In genomic region chr5:72439192-72439591, GRCh38 we compare ENCODE assay signal across 24 cellular contexts.
DNase-seq lines count a peak whose midpoint lies in the region; ATAC-seq and TF ChIP-seq lines count a peak whose summit lies in the region.
"Had no signal": no experiment of that assay in that cellular context is flagged by ENCODE, and none has a peak within 500 bp of the region (broad histone marks: within the 10 kb centered on the region; RNA-seq: fewer than 3 reads in every experiment).

No MANE protein-coding gene starts in this region.

- H3K36me3 ChIP-seq in left ventricle myocardium inferior (peaks cover 8% of the 10 kb centered on the region), right atrium auricular region (no peaks in the 10 kb centered on the region), esophagus muscularis mucosa (peaks cover 0 to 20% (median 0%) of the 10 kb centered on the region in 4 donors), sigmoid colon (no peaks in the 10 kb centered on the region)

- H3K9me3 ChIP-seq in left ventricle myocardium inferior (replicated peaks) (no peaks in the 10 kb centered on the region), right atrium auricular region (no peaks in the 10 kb centered on the region), esophagus muscularis mucosa (no peaks in the 10 kb centered on the region), sigmoid colon (no peaks in the 10 kb centered on the region)

- H3K27ac ChIP-seq in left ventricle myocardium inferior (replicated peaks) (peak overlapping the region; percentile 63), right atrium auricular region (peak overlapping the region in 1 of 2 donors; percentile 49), esophagus muscularis mucosa (replicated peaks in 1 of 4) (peak overlapping the region; percentile 22 to 63 (median 45)), sigmoid colon (peak overlapping the region; percentile 3 to 71 (median 49))
- H3K27ac ChIP-seq: 22Rv1, GM23248, RWPE1 had no signal

- TF ChIP-seq POLR2A in esophagus muscularis mucosa (IDR thresholded peaks at IDR 0.05; ENCODE audit: low read depth): no peak
- no peak for TF ChIP-seq POLR2A in sigmoid colon (IDR thresholded peaks at IDR 0.05)

- WGBS in esophagus muscularis mucosa: 92% methylated on average over 4 of the region's 4 CpGs
- 92 to 93% methylated on average over 4 of the region's 4 CpGs for WGBS in sigmoid colon, 2 donors

- H3K4me3 ChIP-seq in left ventricle myocardium inferior (no peak overlapping the region), right atrium auricular region (no peak overlapping the region), esophagus muscularis mucosa (no peak overlapping the region), sigmoid colon (no peak overlapping the region)
- H3K4me3 ChIP-seq: GM23248 had no signal

- no peak for DNase-seq in left ventricle myocardium inferior
- no peak for DNase-seq in right atrium auricular region (ENCODE audit: low spot score)
- DNase-seq in esophagus muscularis mucosa (ENCODE audit: extremely low spot score): no peak
- DNase-seq in sigmoid colon: no peak
- no peak for DNase-seq in head of caudate nucleus
- DNase-seq in effector CD8-positive, alpha-beta T cell (lab: John Stamatoyannopoulos, UW): no peak
- DNase-seq in NCI-H2081 treated with DMSO at 0.1 percent for 48 hours (lab: John Stamatoyannopoulos, UW): no peak
- DNase-seq: ACHN, Calu3, DMS153, DND-41, GM23248, H7, KBM-7, NCI-H1105 treated with DMSO at 0.1 percent for 48 hours, NCI-H146, NCI-H1930, NCI-H2227 treated with DMSO at 0.1 percent for 48 hours, NCI-H526 treated with DMSO at 0.1 percent for 48 hours, SHP77 had no signal

- intact Hi-C loops in left ventricle myocardium inferior (cut with micrococcal nuclease): no loop called here
- intact Hi-C loops in esophagus muscularis mucosa (cut with DNase I): no loop called here
- intact Hi-C loops in sigmoid colon (cut with DNase I): no loop called here
- intact Hi-C loops in head of caudate nucleus (cut with DNase I): no loop called here

- TF ChIP-seq EP300 in esophagus muscularis mucosa (IDR thresholded peaks at IDR 0.05) (no peak), sigmoid colon (IDR thresholded peaks at IDR 0.05) (no peak)

- H3K27me3 ChIP-seq in left ventricle myocardium inferior (ENCODE audit: low read depth): no peaks in the 10 kb centered on the region
- no peaks in the 10 kb centered on the region for H3K27me3 ChIP-seq in right atrium auricular region
- no peaks in the 10 kb centered on the region for H3K27me3 ChIP-seq in esophagus muscularis mucosa
- no peaks in the 10 kb centered on the region for H3K27me3 ChIP-seq in sigmoid colon

- TF ChIP-seq CTCF in left ventricle myocardium inferior (IDR thresholded peaks at IDR 0.05; ENCODE audit: borderline replicate concordance): no peak
- no peak for TF ChIP-seq CTCF in right atrium auricular region (IDR thresholded peaks at IDR 0.05)
- no peak for TF ChIP-seq CTCF in esophagus muscularis mucosa (IDR thresholded peaks at IDR 0.05)
- TF ChIP-seq CTCF in sigmoid colon (IDR thresholded peaks at IDR 0.05): no peak

- H3K4me1 ChIP-seq in left ventricle myocardium inferior (peaks cover 58% of the 10 kb centered on the region), right atrium auricular region (peaks cover 0 to 19% of the 10 kb centered on the region in 2 donors), esophagus muscularis mucosa (peaks cover 14 to 70% (median 65%) of the 10 kb centered on the region in 4 donors), sigmoid colon (peaks cover 0 to 62% (median 51%) of the 10 kb centered on the region in 4 donors)

- no peak for ATAC-seq in HG03097 (IDR thresholded peaks at IDR 0.05; ENCODE audit: low FRiP score, unreplicated experiment)
- ATAC-seq: Panc1 had no signal
